In genomic region chr17:66762276-66762675, GRCh38 we compare ENCODE assay signal across 34 cellular contexts.
"Had no signal": no experiment of that assay in that cellular context is flagged by ENCODE, and none has a peak within 500 bp of the region (broad histone marks: within the 10 kb centered on the region; RNA-seq: fewer than 3 reads in every experiment).

No MANE protein-coding gene starts in this region.

- ATAC-seq: activated CD4-positive, CD25-positive, alpha-beta regulatory T cell treated with anti-CD3 and anti-CD28 coated beads, Interleukin-2, amount 50 U/mL, for 24 hours; activated CD8-positive, alpha-beta T cell treated with anti-CD3 and anti-CD28 coated beads for 36 hours; activated naive CD4-positive, alpha-beta T cell treated with anti-CD3 and anti-CD28 coated beads, Interleukin-2, amount 50 U/mL, for 72 hours; activated T-cell treated with anti-CD3 and anti-CD28 coated beads, Interleukin-2, amount 50 U/mL, for 4 hours; activated T-cell treated with anti-CD3 and anti-CD28 coated beads, Interleukin-2, amount 50 U/mL, for 72 hours; activated T-helper 17 cell treated with anti-CD3 and anti-CD28 coated beads, Interleukin-2, amount 50 U/mL, for 72 hours; body of pancreas; WTC11 had no signal

- DNase-seq: activated CD4-positive, alpha-beta memory T cell treated with anti-CD3 and anti-CD28 coated beads for 36 hours; activated CD4-positive, alpha-beta T cell treated with anti-CD3 and anti-CD28 coated beads for 4 hours; activated CD4-positive, alpha-beta T cell treated with anti-CD3 and anti-CD28 coated beads, Interleukin-2, amount 10 ng/mL, durations not matched to agents 24 days and 14 days; activated CD4-positive, alpha-beta T cell treated with anti-CD3 and anti-CD28 coated beads, Interleukin-2, amount 50 U/mL, for 1 hour; activated CD4-positive, alpha-beta T cell treated with anti-CD3 and anti-CD28 coated beads, Interleukin-2, amount 50 U/mL, for 4 hours; activated CD4-positive, CD25-positive, alpha-beta regulatory T cell; activated CD8-positive, alpha-beta memory T cell treated with anti-CD3 and anti-CD28 coated beads, Interleukin-2, amount 50 U/mL, for 4 hours; activated CD8-positive, alpha-beta T cell treated with anti-CD3 and anti-CD28 coated beads for 36 hours; activated effector memory CD4-positive, alpha-beta T cell treated with anti-CD3 and anti-CD28 coated beads, Interleukin-2, amount 50 U/mL, for 16 hours; activated gamma-delta T cell treated with Interleukin-2 at 50 U/mL for 16 hours; activated naive CD4-positive, alpha-beta T cell; activated naive CD4-positive, alpha-beta T cell treated with anti-CD3 and anti-CD28 coated beads for 36 hours; activated naive CD4-positive, alpha-beta T cell treated with anti-CD3 and anti-CD28 coated beads, Interleukin-2, amount 50 U/mL, for 16 hours; activated naive CD8-positive, alpha-beta T cell treated with anti-CD3 and anti-CD28 coated beads for 36 hours; activated T-cell treated with anti-CD3 and anti-CD28 coated beads for 4 hours; activated T-cell treated with anti-CD3 and anti-CD28 coated beads, Interleukin-2, amount 50 U/mL, for 1 hour; activated T-cell treated with anti-CD3 and anti-CD28 coated beads, Interleukin-2, amount 50 U/mL, for 4 hours; activated T-cell treated with anti-CD3 and anti-CD28 coated beads, Interleukin-2, amount 50 U/mL, for 72 hours; adrenal gland; amniotic stem cell; aorta; body of pancreas; brain microvascular endothelial cell; central memory CD4-positive, alpha-beta T cell; T-helper 2 cell; T-helper 9 cell; WERI-Rb-1 had no signal

- H3K4me3 ChIP-seq: adrenal gland, body of pancreas, breast epithelium had no signal

- H3K4me1 ChIP-seq: adrenal gland, breast epithelium had no signal

- H3K27ac ChIP-seq: adrenal gland, body of pancreas, brain microvascular endothelial cell, breast epithelium, WERI-Rb-1 had no signal

- H3K9me3 ChIP-seq: adrenal gland, body of pancreas, breast epithelium had no signal

- FAIRE-seq: astrocyte, colon had no signal

- H3K27me3 ChIP-seq: adrenal gland, body of pancreas, brain microvascular endothelial cell, breast epithelium had no signal

- H3K36me3 ChIP-seq: adrenal gland, brain microvascular endothelial cell, breast epithelium, WERI-Rb-1 had no signal
